17 cellular contexts compared by ENCODE assay signal in genomic region chr3:111301238-111301798, GRCh38.
DNase-seq lines count a peak whose midpoint lies in the region; ATAC-seq and TF ChIP-seq lines count a peak whose summit lies in the region.
"Had no signal": no experiment of that assay in that cellular context is flagged by ENCODE, and none has a peak within 500 bp of the region (broad histone marks: within the 10 kb centered on the region; RNA-seq: fewer than 3 reads in every experiment).

No MANE protein-coding gene starts in this region.

- POLR2A ChIA-PET in activated CD4-positive, alpha-beta T cell treated with anti-CD3 and anti-CD28 coated beads, Interleukin-2, amount 10 ng/mL, durations not matched to agents 7 days and 5 days (lab: Charles Lee) = no interaction called here
- POLR2A ChIA-PET in PC-3 (lab: Charles Lee; ENCODE audit: unreplicated experiment) = no interaction called here

- H3K4me3 Mint-ChIP-seq in activated CD4-positive, alpha-beta T cell treated with anti-CD3 and anti-CD28 coated beads, Interleukin-2, amount 10 ng/mL, durations not matched to agents 7 days and 5 days = peak overlapping the region; percentile 4
- peak overlapping the region in 4 of 5 donors; percentile 7 to 48 (median 27) for H3K4me3 Mint-ChIP-seq in immature natural killer cell
- H3K4me3 Mint-ChIP-seq in osteocyte (ENCODE audit: unreplicated experiment) = no peak overlapping the region

- no peaks in the 10 kb centered on the region for H3K9me3 ChIP-seq in PC-3 (ENCODE audit: low read length)
- H3K9me3 ChIP-seq in tibial artery = no peaks in the 10 kb centered on the region

- peak overlapping the region; percentile 16 for H3K27ac Mint-ChIP-seq in activated CD4-positive, alpha-beta T cell treated with anti-CD3 and anti-CD28 coated beads, Interleukin-2, amount 10 ng/mL, durations not matched to agents 7 days and 5 days
- H3K27ac Mint-ChIP-seq in immature natural killer cell = peak overlapping the region in 2 of 6 donors; percentile 47 to 50
- no peak overlapping the region for H3K27ac Mint-ChIP-seq in osteocyte (ENCODE audit: unreplicated experiment)

- H3K9ac ChIP-seq in PC-3 (ENCODE audit: low read length) = no peak overlapping the region
- H3K9ac ChIP-seq: KMS-11 had no signal

- H4K20me1 ChIP-seq in PC-3 (ENCODE audit: low read length) = no peaks in the 10 kb centered on the region

- H3K4me2 ChIP-seq in PC-3 (ENCODE audit: low read length) = no peak overlapping the region
- H3K4me2 ChIP-seq: KMS-11 had no signal

- peaks cover 32% of the 10 kb centered on the region for H3K4me1 Mint-ChIP-seq in activated CD4-positive, alpha-beta T cell treated with anti-CD3 and anti-CD28 coated beads, Interleukin-2, amount 10 ng/mL, durations not matched to agents 7 days and 5 days
- H3K4me1 Mint-ChIP-seq in immature natural killer cell (peaks cover 10 to 14% of the 10 kb centered on the region in 2 donors), osteocyte (ENCODE audit: unreplicated experiment) (no peaks in the 10 kb centered on the region)

- peaks cover 2% of the 10 kb centered on the region for H3K36me3 Mint-ChIP-seq in activated CD4-positive, alpha-beta T cell treated with anti-CD3 and anti-CD28 coated beads, Interleukin-2, amount 10 ng/mL, durations not matched to agents 7 days and 5 days (ENCODE audit: low read depth)
- H3K36me3 Mint-ChIP-seq in immature natural killer cell = no peaks in the 10 kb centered on the region
- peaks cover 2% of the 10 kb centered on the region for H3K36me3 Mint-ChIP-seq in osteocyte (ENCODE audit: unreplicated experiment)

- no TSS peak for BruUV-seq in PC-3 (replicated peaks; lab: Mats Ljungman, UMichigan)

- H3K27me3 ChIP-seq in PC-3 (ENCODE audit: low read length) = no peaks in the 10 kb centered on the region
- H3K27me3 ChIP-seq in tibial artery = no peaks in the 10 kb centered on the region

- no peak overlapping the region for H3K4me3 ChIP-seq in PC-3 (ENCODE audit: low read length)
- no peak overlapping the region for H3K4me3 ChIP-seq in tibial artery

- no peak for DNase-seq in activated CD4-positive, alpha-beta T cell treated with anti-CD3 and anti-CD28 coated beads, Interleukin-2, amount 10 ng/mL, durations not matched to agents 7 days and 5 days
- DNase-seq in activated CD4-positive, alpha-beta T cell treated with anti-CD3 and anti-CD28 coated beads, Interleukin-2, amount 50 U/mL, for 1 hour = no peak
- DNase-seq in H4 (ENCODE audit: low spot score) = peak; percentile 19
- peak; percentile 31 for DNase-seq in PC-3
- DNase-seq in immature natural killer cell = no peak
- DNase-seq in tibial artery = no peak
- no peak for DNase-seq in osteocyte (ENCODE audit: extremely low spot score, unreplicated experiment)
- DNase-seq: CD8-positive, alpha-beta memory T cell; NCI-H1105; NCI-H1694; NCI-H2227 treated with DMSO at 0.1 percent for 48 hours; NCI-H524 had no signal

- H3K79me2 ChIP-seq in PC-3 (ENCODE audit: low read length) = no peaks in the 10 kb centered on the region

- ATAC-seq in PC-3 = peak; percentile 54
- no peak for ATAC-seq in GM18873 (IDR thresholded peaks at IDR 0.05; ENCODE audit: low FRiP score, unreplicated experiment)
- ATAC-seq: HepG2, Panc1, Right ventricle myocardium inferior had no signal

- intact Hi-C loops in PC-3 (cut with micrococcal nuclease) = no loop called here
- intact Hi-C loops in tibial artery (cut with DNase I; ENCODE audit: low total_unique reads) = no loop called here

- no peaks in the 10 kb centered on the region for H3K9me2 ChIP-seq in PC-3 (replicated peaks; ENCODE audit: low read length)

- CTCF ChIA-PET in activated CD4-positive, alpha-beta T cell treated with anti-CD3 and anti-CD28 coated beads, Interleukin-2, amount 10 ng/mL, durations not matched to agents 7 days and 5 days (lab: Charles Lee) = interaction anchor here (0.7 kb wide), 1 partner anchor 10 kb away, joined by 3 read pairs; no protein-coding TSS in a partner anchor
- CTCF ChIA-PET in PC-3 (lab: Charles Lee) = no interaction called here

- H3K27me3 Mint-ChIP-seq in activated CD4-positive, alpha-beta T cell treated with anti-CD3 and anti-CD28 coated beads, Interleukin-2, amount 10 ng/mL, durations not matched to agents 7 days and 5 days = no peaks in the 10 kb centered on the region
- H3K27me3 Mint-ChIP-seq in immature natural killer cell (ENCODE audit: low read depth in 3 of 3) (peaks cover 0 to 4% (median 0%) of the 10 kb centered on the region in 3 donors), osteocyte (ENCODE audit: unreplicated experiment) (no peaks in the 10 kb centered on the region)

- no peaks in the 10 kb centered on the region for H3K4me1 ChIP-seq in PC-3 (ENCODE audit: insufficient read depth, low read length)
- H3K4me1 ChIP-seq in tibial artery = no peaks in the 10 kb centered on the region

- no peaks in the 10 kb centered on the region for H3K9me3 Mint-ChIP-seq in activated CD4-positive, alpha-beta T cell treated with anti-CD3 and anti-CD28 coated beads, Interleukin-2, amount 10 ng/mL, durations not matched to agents 7 days and 5 days
- peaks cover 0 to 1% (median 0%) of the 10 kb centered on the region in 6 donors for H3K9me3 Mint-ChIP-seq in immature natural killer cell
- H3K9me3 Mint-ChIP-seq in osteocyte (ENCODE audit: unreplicated experiment) = no peaks in the 10 kb centered on the region
- H3K9me3 Mint-ChIP-seq: CD8-positive, alpha-beta memory T cell had no signal

- H3K27ac ChIP-seq in PC-3 (ENCODE audit: low read length) (no peak overlapping the region), tibial artery (no peak overlapping the region)
- H3K27ac ChIP-seq: KMS-11 had no signal

- H3F3A ChIP-seq in PC-3 (ENCODE audit: low read length, unreplicated experiment) = no peaks in the 10 kb centered on the region

- TF ChIP-seq CTCF in PC-3 (conservative IDR thresholded peaks at IDR 0.05; ENCODE audit: low read depth, low read length) = no peak
- no peak for TF ChIP-seq CTCF in tibial artery (IDR thresholded peaks at IDR 0.05)
- no peak for TF ChIP-seq CTCF in osteocyte (IDR thresholded peaks at IDR 0.05)

- no peak overlapping the region for H2AFZ ChIP-seq in PC-3 (ENCODE audit: low read length)

- H3K36me3 ChIP-seq in PC-3 (ENCODE audit: low read depth, low read length) (no peaks in the 10 kb centered on the region), tibial artery (no peaks in the 10 kb centered on the region)

Comparison
In these comparisons a context has a peak if more than half of its experiments do, and no peak if none do; other contexts are left out.
1. DNase-seq: peak in H4 (single experiment) and PC-3 (single experiment); none in activated CD4-positive, alpha-beta T cell treated with anti-CD3 and anti-CD28 coated beads, Interleukin-2, amount 10 ng/mL, durations not matched to agents 7 days and 5 days (single experiment), activated CD4-positive, alpha-beta T cell treated with anti-CD3 and anti-CD28 coated beads, Interleukin-2, amount 50 U/mL, for 1 hour (single experiment), immature natural killer cell (0 of 3), tibial artery (0 of 2) and osteocyte (single experiment).